ENCODE assay signal across 29 cellular contexts in genomic region chr16:4550587-4550986, GRCh38. TPM values are rescaled to one million over a fixed set of nuclear protein-coding genes. Genes with fewer than 3 reads are reported as not detected.
"Had no signal": no experiment of that assay in that cellular context is flagged by ENCODE, and none has a peak within 500 bp of the region (broad histone marks: within the 10 kb centered on the region; RNA-seq: fewer than 3 reads in every experiment).

No MANE protein-coding gene starts in this region.

- H3K4me2 ChIP-seq: hepatocyte had no signal

- H3K4me3 Mint-ChIP-seq: activated CD4-positive, alpha-beta T cell treated with anti-CD3 and anti-CD28 coated beads for 36 hours; activated CD8-positive, alpha-beta memory T cell treated with anti-CD3 and anti-CD28 coated beads, Interleukin-2, amount 10 ng/mL, durations not matched to agents 7 days and 5 days; activated CD8-positive, alpha-beta T cell treated with anti-CD3 and anti-CD28 coated beads, Interleukin-2, amount 10 ng/mL, durations not matched to agents 7 days and 5 days; activated naive CD8-positive, alpha-beta T cell treated with anti-CD3 and anti-CD28 coated beads for 36 hours; brain; nephron had no signal

- H3K36me3 ChIP-seq: adrenal gland, cardiac muscle cell, left ventricle myocardium inferior, neutrophil, ovary, right lobe of liver, transverse colon had no signal

- H3K27ac Mint-ChIP-seq: activated CD4-positive, alpha-beta T cell treated with anti-CD3 and anti-CD28 coated beads for 36 hours; activated CD8-positive, alpha-beta memory T cell treated with anti-CD3 and anti-CD28 coated beads, Interleukin-2, amount 10 ng/mL, durations not matched to agents 7 days and 5 days; activated CD8-positive, alpha-beta T cell treated with anti-CD3 and anti-CD28 coated beads, Interleukin-2, amount 10 ng/mL, durations not matched to agents 7 days and 5 days; activated naive CD8-positive, alpha-beta T cell treated with anti-CD3 and anti-CD28 coated beads for 36 hours; nephron; progenitor cell of endocrine pancreas had no signal

- DNase-seq: activated CD4-positive, alpha-beta T cell treated with anti-CD3 and anti-CD28 coated beads for 36 hours; activated CD4-positive, CD25-positive, alpha-beta regulatory T cell; activated CD8-positive, alpha-beta memory T cell treated with anti-CD3 and anti-CD28 coated beads, Interleukin-2, amount 10 ng/mL, durations not matched to agents 7 days and 5 days; activated CD8-positive, alpha-beta T cell treated with anti-CD3 and anti-CD28 coated beads, Interleukin-2, amount 10 ng/mL, durations not matched to agents 7 days and 5 days; activated naive CD4-positive, alpha-beta T cell; activated naive CD8-positive, alpha-beta T cell treated with anti-CD3 and anti-CD28 coated beads for 36 hours; activated T-cell treated with anti-CD3 and anti-CD28 coated beads, Interleukin-2, amount 50 U/mL, for 48 hours; adrenal gland; aorta; effector memory CD4-positive, alpha-beta T cell; glutamatergic neuron; islet precursor cell; left ventricle myocardium inferior; ovary; right lobe of liver; stimulated activated CD4-positive, alpha-beta T cell treated with anti-CD3 and anti-CD28 coated beads, Interleukin-2, amount 100 ng/mL, for 48 hours; stimulated activated naive CD8-positive, alpha-beta T cell treated with anti-CD3 and anti-CD28 coated beads, Interleukin-15, Interleukin-2, amounts not matched to agents 100 U/mL and 50 U/mL, for 24 hours; testis; transverse colon had no signal

- H3K9me3 Mint-ChIP-seq: activated naive CD8-positive, alpha-beta T cell treated with anti-CD3 and anti-CD28 coated beads for 36 hours; brain; nephron had no signal

- H3K79me2 ChIP-seq: hepatocyte had no signal

- H3K4me1 ChIP-seq: adrenal gland, left ventricle myocardium inferior, testis had no signal

- H3K27me3 Mint-ChIP-seq: activated CD4-positive, alpha-beta T cell treated with anti-CD3 and anti-CD28 coated beads for 36 hours; activated naive CD8-positive, alpha-beta T cell treated with anti-CD3 and anti-CD28 coated beads for 36 hours; progenitor cell of endocrine pancreas had no signal

- ATAC-seq: activated CD4-positive, alpha-beta T cell treated with anti-CD3 and anti-CD28 coated beads for 36 hours; activated CD8-positive, alpha-beta memory T cell treated with anti-CD3 and anti-CD28 coated beads, Interleukin-2, amount 10 ng/mL, durations not matched to agents 7 days and 5 days; activated CD8-positive, alpha-beta T cell treated with anti-CD3 and anti-CD28 coated beads, Interleukin-2, amount 10 ng/mL, durations not matched to agents 7 days and 5 days; right lobe of liver; stimulated activated naive CD8-positive, alpha-beta T cell treated with anti-CD3 and anti-CD28 coated beads, Interleukin-15, Interleukin-2, amounts not matched to agents 100 U/mL and 50 U/mL, for 24 hours had no signal

- H3K4me3 ChIP-seq: adrenal gland, cardiac muscle cell, coronary artery, dorsolateral prefrontal cortex, hepatocyte, left ventricle myocardium inferior, lung, ovary, right lobe of liver, testis, transverse colon had no signal

- H3K27me3 ChIP-seq: adrenal gland, cardiac muscle cell, dorsolateral prefrontal cortex, hepatocyte, neutrophil, ovary, right lobe of liver, testis, transverse colon had no signal

- H3K9me3 ChIP-seq: adrenal gland, left ventricle myocardium inferior, neutrophil, ovary, right lobe of liver, testis, transverse colon had no signal

- H3K27ac ChIP-seq: adrenal gland, cardiac muscle cell, coronary artery, hepatocyte, left ventricle myocardium inferior, neutrophil, ovary, right lobe of liver, testis, transverse colon had no signal

- H2AFZ ChIP-seq: hepatocyte had no signal

RNA-seq across cellular contexts. Expression of gene C16orf96, which starts 5.6 kb away (rescaled TPM):
- total RNA-seq: epithelial cell of proximal tubule, transverse colon had no signal
- polyA plus RNA-seq: aorta, hepatocyte had no signal
